27 cellular contexts compared by ENCODE assay signal in genomic region chr9:112387115-112387514, GRCh38.
"Had no signal": no experiment of that assay in that cellular context is flagged by ENCODE, and none has a peak within 500 bp of the region (broad histone marks: within the 10 kb centered on the region; RNA-seq: fewer than 3 reads in every experiment).

No MANE protein-coding gene starts in this region.

- H3K9me3 Mint-ChIP-seq: activated CD4-positive, alpha-beta memory T cell treated with anti-CD3 and anti-CD28 coated beads for 36 hours; activated CD4-positive, alpha-beta T cell treated with anti-CD3 and anti-CD28 coated beads, Interleukin-2, amount 10 ng/mL, durations not matched to agents 24 days and 14 days; activated naive CD4-positive, alpha-beta T cell treated with anti-CD3 and anti-CD28 coated beads, Interleukin-2, amount 10 ng/mL, durations not matched to agents 7 days and 5 days; activated naive CD4-positive, alpha-beta T cell treated with anti-CD3 and anti-CD28 coated beads, Interleukin-2, amount 50 U/mL, for 72 hours; activated naive CD8-positive, alpha-beta T cell treated with anti-CD3 and anti-CD28 coated beads, Interleukin-2, amount 50 U/mL, for 24 hours; activated T-cell treated with anti-CD3 and anti-CD28 coated beads, Interleukin-2, amount 50 U/mL, for 24 hours; activated T-cell treated with anti-CD3 and anti-CD28 coated beads, Interleukin-2, amount 50 U/mL, for 72 hours had no signal

- H3K9me3 ChIP-seq: adrenal gland, body of pancreas, esophagus squamous epithelium, gastroesophageal sphincter had no signal

- H3K4me3 Mint-ChIP-seq: activated CD4-positive, alpha-beta memory T cell treated with anti-CD3 and anti-CD28 coated beads for 36 hours; activated CD4-positive, alpha-beta T cell treated with anti-CD3 and anti-CD28 coated beads for 36 hours; activated CD4-positive, alpha-beta T cell treated with anti-CD3 and anti-CD28 coated beads, Interleukin-2, amount 10 ng/mL, durations not matched to agents 24 days and 14 days; activated naive CD4-positive, alpha-beta T cell treated with anti-CD3 and anti-CD28 coated beads, Interleukin-2, amount 10 ng/mL, durations not matched to agents 7 days and 5 days; activated naive CD8-positive, alpha-beta T cell treated with anti-CD3 and anti-CD28 coated beads, Interleukin-2, amount 50 U/mL, for 24 hours; activated T-cell treated with anti-CD3 and anti-CD28 coated beads, Interleukin-2, amount 50 U/mL, for 24 hours; activated T-cell treated with anti-CD3 and anti-CD28 coated beads, Interleukin-2, amount 50 U/mL, for 72 hours had no signal

- H3K27me3 Mint-ChIP-seq: activated CD4-positive, alpha-beta memory T cell treated with anti-CD3 and anti-CD28 coated beads for 36 hours; activated CD4-positive, alpha-beta T cell treated with anti-CD3 and anti-CD28 coated beads for 36 hours; activated CD4-positive, alpha-beta T cell treated with anti-CD3 and anti-CD28 coated beads, Interleukin-2, amount 10 ng/mL, durations not matched to agents 24 days and 14 days; activated naive CD4-positive, alpha-beta T cell treated with anti-CD3 and anti-CD28 coated beads, Interleukin-2, amount 10 ng/mL, durations not matched to agents 7 days and 5 days; activated naive CD8-positive, alpha-beta T cell treated with anti-CD3 and anti-CD28 coated beads, Interleukin-2, amount 50 U/mL, for 24 hours; activated T-cell treated with anti-CD3 and anti-CD28 coated beads, Interleukin-2, amount 50 U/mL, for 24 hours had no signal

- H3K36me3 Mint-ChIP-seq: activated CD4-positive, alpha-beta memory T cell treated with anti-CD3 and anti-CD28 coated beads for 36 hours; activated naive CD4-positive, alpha-beta T cell treated with anti-CD3 and anti-CD28 coated beads, Interleukin-2, amount 10 ng/mL, durations not matched to agents 7 days and 5 days had no signal

- H3K27me3 ChIP-seq: adrenal gland, body of pancreas, esophagus squamous epithelium, gastroesophageal sphincter had no signal

- ATAC-seq: activated CD4-positive, alpha-beta T cell treated with anti-CD3 and anti-CD28 coated beads for 36 hours; activated naive CD4-positive, alpha-beta T cell treated with anti-CD3 and anti-CD28 coated beads, Interleukin-2, amount 50 U/mL, for 72 hours; activated naive CD8-positive, alpha-beta T cell treated with anti-CD3 and anti-CD28 coated beads, Interleukin-2, amount 50 U/mL, for 24 hours; activated T-cell treated with anti-CD3 and anti-CD28 coated beads, Interleukin-2, amount 50 U/mL, for 72 hours; body of pancreas; gastroesophageal sphincter had no signal

- DNase-seq: activated CD4-positive, alpha-beta memory T cell treated with anti-CD3 and anti-CD28 coated beads for 36 hours; activated CD4-positive, alpha-beta T cell treated with anti-CD3 and anti-CD28 coated beads for 36 hours; activated CD4-positive, alpha-beta T cell treated with anti-CD3 and anti-CD28 coated beads, Interleukin-2, amount 10 ng/mL, durations not matched to agents 24 days and 14 days; activated CD4-positive, CD25-positive, alpha-beta regulatory T cell; activated CD4-positive, CD25-positive, alpha-beta regulatory T cell treated with anti-CD3 and anti-CD28 coated beads, Interleukin-2, amount 50 U/mL, for 72 hours; activated CD8-positive, alpha-beta memory T cell treated with anti-CD3 and anti-CD28 coated beads, Interleukin-2, amount 50 U/mL, for 48 hours; activated gamma-delta T cell; activated naive CD4-positive, alpha-beta T cell; activated naive CD4-positive, alpha-beta T cell treated with anti-CD3 and anti-CD28 coated beads, Interleukin-2, amount 10 ng/mL, durations not matched to agents 7 days and 5 days; activated naive CD8-positive, alpha-beta T cell treated with anti-CD3 and anti-CD28 coated beads, Interleukin-2, amount 50 U/mL, for 24 hours; activated T-cell treated with anti-CD3 and anti-CD28 coated beads for 4 hours; activated T-cell treated with anti-CD3 and anti-CD28 coated beads, Interleukin-2, amount 50 U/mL, for 24 hours; activated T-cell treated with anti-CD3 and anti-CD28 coated beads, Interleukin-2, amount 50 U/mL, for 72 hours; adrenal gland; amygdala; aorta; body of pancreas; caudate nucleus; cortex of kidney; dermis blood vessel endothelial cell; effector CD4-positive, alpha-beta T cell; esophagus squamous epithelium; foreskin melanocyte; head of caudate nucleus had no signal

- H3K27ac Mint-ChIP-seq: activated CD4-positive, alpha-beta memory T cell treated with anti-CD3 and anti-CD28 coated beads for 36 hours; activated CD4-positive, alpha-beta T cell treated with anti-CD3 and anti-CD28 coated beads for 36 hours; activated CD4-positive, alpha-beta T cell treated with anti-CD3 and anti-CD28 coated beads, Interleukin-2, amount 10 ng/mL, durations not matched to agents 24 days and 14 days; activated naive CD4-positive, alpha-beta T cell treated with anti-CD3 and anti-CD28 coated beads, Interleukin-2, amount 10 ng/mL, durations not matched to agents 7 days and 5 days; activated naive CD4-positive, alpha-beta T cell treated with anti-CD3 and anti-CD28 coated beads, Interleukin-2, amount 50 U/mL, for 72 hours; activated naive CD8-positive, alpha-beta T cell treated with anti-CD3 and anti-CD28 coated beads, Interleukin-2, amount 50 U/mL, for 24 hours; activated T-cell treated with anti-CD3 and anti-CD28 coated beads, Interleukin-2, amount 50 U/mL, for 24 hours; activated T-cell treated with anti-CD3 and anti-CD28 coated beads, Interleukin-2, amount 50 U/mL, for 72 hours had no signal

- H3K4me3 ChIP-seq: adrenal gland, body of pancreas, esophagus squamous epithelium, gastroesophageal sphincter had no signal

- H3K36me3 ChIP-seq: adrenal gland had no signal

- H3K27ac ChIP-seq: adrenal gland, body of pancreas, epithelial cell of prostate, esophagus squamous epithelium, gastroesophageal sphincter had no signal
